8 cellular contexts compared by ENCODE assay signal in genomic region chr1:234499119-234500039, GRCh38. TPM values are rescaled to one million over a fixed set of nuclear protein-coding genes. Genes with fewer than 3 reads are reported as not detected.
A peak's percentile ranks its signal among the peaks of the same experiment; 100 is the strongest.
DNase-seq lines count a peak whose midpoint lies in the region; ATAC-seq and TF ChIP-seq lines count a peak whose summit lies in the region.

No MANE protein-coding gene starts in this region.

- H3K9me2 ChIP-seq in PC-9 (ENCODE audit: insufficient read depth): no peaks in the 10 kb centered on the region

- H3K27me3 ChIP-seq in PC-9 (ENCODE audit: insufficient read depth, low read depth): no peaks in the 10 kb centered on the region
- H3K27me3 ChIP-seq in naive thymus-derived CD4-positive, alpha-beta T cell (ENCODE audit: control insufficient read depth in 2 of 2, insufficient read depth in 2 of 2, low read length in 2 of 2): no peaks in the 10 kb centered on the region

- peak overlapping the region; percentile 85 for H3K27ac ChIP-seq in PC-9
- no peak overlapping the region for H3K27ac ChIP-seq in naive thymus-derived CD4-positive, alpha-beta T cell (ENCODE audit: low read depth, low read length)

- H3K9me3 ChIP-seq in PC-9 (ENCODE audit: insufficient read depth, low read depth): peaks cover 5% of the 10 kb centered on the region; the same call in 1 of the 2 replicates
- H3K9me3 ChIP-seq in naive thymus-derived CD4-positive, alpha-beta T cell (ENCODE audit: control insufficient read depth in 2 of 3, low read length in 3 of 3): no peaks in the 10 kb centered on the region

- intact Hi-C loops in PC-9 (cut with micrococcal nuclease; ENCODE audit: unreplicated experiment): loop anchor here (1.0 to 2.0 kb wide), 18 partner anchors 65 to 584 kb away; no protein-coding TSS in a partner anchor
- intact Hi-C loops in naive thymus-derived CD4-positive, alpha-beta T cell (cut with micrococcal nuclease): loop anchor here (1.0 to 10.0 kb wide), 14 partner anchors 12 to 1285 kb away; no protein-coding TSS in a partner anchor

- peak overlapping the region; percentile 62 for H3K4me2 ChIP-seq in PC-9

- H3K27ac Mint-ChIP-seq in naive thymus-derived CD4-positive, alpha-beta T cell: peak overlapping the region in 4 of 9 donors; percentile 34 to 82 (median 74)

- H3K4me1 Mint-ChIP-seq in naive thymus-derived CD4-positive, alpha-beta T cell: peaks cover 0 to 62% (median 6%) of the 10 kb centered on the region in 7 donors

- peak overlapping the region; percentile 74 for H2AFZ ChIP-seq in PC-9

- peak overlapping the region in 2 of 10 donors; percentile 33 to 62 for H3K4me3 Mint-ChIP-seq in naive thymus-derived CD4-positive, alpha-beta T cell

- peak; percentile 89 for TF ChIP-seq CTCF in AG10803 (conservative IDR thresholded peaks at IDR 0.05; ENCODE audit: low read length)
- peak; percentile 95 for TF ChIP-seq CTCF in PC-9 (conservative IDR thresholded peaks at IDR 0.05)

- peaks cover 0 to 3% (median 0%) of the 10 kb centered on the region in 5 donors for H3K36me3 Mint-ChIP-seq in naive thymus-derived CD4-positive, alpha-beta T cell

- POLR2A ChIA-PET in PC-9 (lab: Charles Lee; ENCODE audit: unreplicated experiment): interaction anchor here (0.5 to 1.2 kb wide), 13 partner anchors 32 to 580 kb away, joined by 3 to 14 read pairs (median 5); no protein-coding TSS in a partner anchor
- POLR2A ChIA-PET in naive thymus-derived CD4-positive, alpha-beta T cell (lab: Charles Lee): interaction anchor here (0.8 to 1.7 kb wide), 2 partner anchors 101 to 584 kb away, joined by 3 to 4 read pairs; no protein-coding TSS in a partner anchor

- CTCF ChIA-PET in PC-9 (lab: Charles Lee): interaction anchor here (0.6 to 1.9 kb wide), 16 partner anchors 9 to 594 kb away, joined by 3 to 17 read pairs (median 4); no protein-coding TSS in a partner anchor
- CTCF ChIA-PET in naive thymus-derived CD4-positive, alpha-beta T cell (lab: Charles Lee): interaction anchor here (0.6 to 3.9 kb wide), 15 partner anchors 12 to 1609 kb away, joined by 3 to 44 read pairs (median 3); no protein-coding TSS in a partner anchor

- no peaks in the 10 kb centered on the region for H4K20me1 ChIP-seq in PC-9 (ENCODE audit: insufficient read depth)

- peaks cover 90% of the 10 kb centered on the region for H3K4me1 ChIP-seq in PC-9 (replicated peaks; ENCODE audit: insufficient read depth)
- peaks cover 0 to 4% of the 10 kb centered on the region in 2 donors for H3K4me1 ChIP-seq in naive thymus-derived CD4-positive, alpha-beta T cell (ENCODE audit: control insufficient read depth in 2 of 2, insufficient read depth in 2 of 2, low read length in 2 of 2)

- DNase-seq in AG10803 (ENCODE audit: low read depth) (peak; percentile 96), PC-9 (peak; percentile 75 to 92)
- DNase-seq in Jurkat, Clone E6-1 (ENCODE audit: low read depth, low spot score): peak; percentile 81
- DNase-seq in activated T-cell treated with anti-CD3 and anti-CD28 coated beads, Interleukin-2, amount 50 U/mL, for 48 hours: peak; percentile 93
- peak; percentile 65 to 85 (median 78) for DNase-seq in naive thymus-derived CD4-positive, alpha-beta T cell
- DNase-seq in stimulated activated CD8-positive, alpha-beta memory T cell treated with anti-CD3 and anti-CD28 coated beads, Interleukin-7, amount 100 ng/mL, for 4 hours (ENCODE audit: low read depth in 2 of 2): peak; percentile 66 to 68

- H3K4me3 ChIP-seq in AG10803 (ENCODE audit: low read length): peak overlapping the region; percentile 42
- no peak overlapping the region for H3K4me3 ChIP-seq in Jurkat, Clone E6-1 (ENCODE audit: low read length)
- peak overlapping the region; percentile 16; the same call in 1 of the 2 replicates for H3K4me3 ChIP-seq in PC-9
- H3K4me3 ChIP-seq in naive thymus-derived CD4-positive, alpha-beta T cell (ENCODE audit: low read length): no peak overlapping the region

- peaks cover 0 to 8% (median 0%) of the 10 kb centered on the region in 11 donors for H3K9me3 Mint-ChIP-seq in naive thymus-derived CD4-positive, alpha-beta T cell

- H3K36me3 ChIP-seq in PC-9 (ENCODE audit: low read depth): no peaks in the 10 kb centered on the region
- no peaks in the 10 kb centered on the region for H3K36me3 ChIP-seq in naive thymus-derived CD4-positive, alpha-beta T cell (ENCODE audit: control insufficient read depth in 2 of 3, insufficient read depth in 3 of 3, low read length in 3 of 3)

- ATAC-seq in GM19324 (IDR thresholded peaks at IDR 0.05; ENCODE audit: low FRiP score, unreplicated experiment) (peak; percentile 71), esophagus mucosa (peak; percentile 90)
- peak; percentile 96 for ATAC-seq in naive thymus-derived CD4-positive, alpha-beta T cell

- H3K27me3 Mint-ChIP-seq in naive thymus-derived CD4-positive, alpha-beta T cell: no peaks in the 10 kb centered on the region

- no peaks in the 10 kb centered on the region for H3K79me2 ChIP-seq in PC-9 (ENCODE audit: low read depth)

- BruUV-seq in PC-9 (replicated peaks; lab: Mats Ljungman, UMichigan): TSS peak; percentile 14

- peaks cover 40% of the 10 kb centered on the region for H3F3A ChIP-seq in PC-9 (ENCODE audit: insufficient read depth, low read depth)

RNA-seq across cellular contexts. Expression of gene TARBP1, which starts 20.4 kb away (rescaled TPM):
- 48.5 TPM for polyA plus RNA-seq in Jurkat, Clone E6-1 (2012; ENCODE audit: insufficient read depth, insufficient read length)
- total RNA-seq in PC-9 (2021) (47.3 and 61.1 TPM in 2 replicates), esophagus mucosa (21.0 TPM)
- 10 to 100 TPM; 45.8 to 49.6 (median 47.5) TPM for total RNA-seq in naive thymus-derived CD4-positive, alpha-beta T cell
- polyA plus RNA-seq in naive thymus-derived CD4-positive, alpha-beta T cell: 10 to 100 TPM; 22.9 to 28.4 TPM

Comparison
In these comparisons a context has a peak if more than half of its experiments do, and no peak if none do; other contexts are left out.
1. H3K4me3 ChIP-seq: peak in AG10803 (single experiment) and PC-9 (single experiment); none in Jurkat, Clone E6-1 (single experiment) and naive thymus-derived CD4-positive, alpha-beta T cell (single experiment).
2. Peak in every context shown above with its lines, with median percentiles within 50 percentile points of each other: DNase-seq and ATAC-seq.